In the genomic region with DNA sequence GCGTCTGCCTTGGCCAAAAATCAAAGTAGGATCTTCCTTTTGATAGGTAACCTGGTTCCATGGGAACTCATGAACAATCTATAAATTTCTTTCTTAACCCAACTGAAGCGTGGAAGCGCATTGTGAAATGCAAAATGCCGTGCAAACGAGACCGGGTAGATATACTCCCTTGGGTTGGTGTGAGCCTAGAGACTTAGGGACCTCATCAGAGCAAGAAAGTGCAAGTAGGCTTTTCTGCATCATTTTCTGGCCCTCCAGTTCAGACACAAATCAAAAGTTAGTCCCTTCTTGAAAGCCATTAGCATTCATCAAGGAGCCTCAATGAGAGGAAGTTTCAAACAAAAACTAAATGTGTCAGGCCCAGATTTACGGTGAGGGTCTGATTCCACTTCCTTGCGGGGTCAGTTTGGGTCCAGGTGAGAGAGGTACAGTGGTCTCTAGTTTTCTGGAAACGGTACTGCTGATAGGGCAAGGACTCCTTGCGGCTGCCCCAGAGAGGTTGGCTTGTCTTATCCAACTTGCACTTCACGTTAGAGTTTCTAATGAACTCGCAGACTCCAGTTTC, we compare ENCODE assay signal across 8 cellular contexts. TPM values are rescaled to one million over a fixed set of nuclear protein-coding genes. Genes with fewer than 3 reads are reported as not detected.
DNase-seq lines count a peak whose midpoint lies in the region; ATAC-seq and TF ChIP-seq lines count a peak whose summit lies in the region.

No MANE protein-coding gene starts in this region.

- peaks cover 14% of the 10 kb centered on the region for H3K27me3 ChIP-seq in neutrophil

- no peaks in the 10 kb centered on the region for H3K4me1 Mint-ChIP-seq in mesothelial cell of epicardium

- H3K4me3 ChIP-seq in GM12875 (ENCODE audit: low read depth, low read length) (peak overlapping the region; percentile 48), HFF-Myc (replicated peaks; ENCODE audit: low read depth, low read length) (peak overlapping the region; percentile 85), epithelial cell of esophagus (ENCODE audit: low read length) (peak overlapping the region; percentile 57), neutrophil (ENCODE audit: low read depth in 1 of 2, low read length in 1 of 2) (peak overlapping the region; percentile 58 to 68)

- H3K36me3 ChIP-seq in neutrophil, result no peaks in the 10 kb centered on the region

- no peak overlapping the region for H3K27ac Mint-ChIP-seq in mesothelial cell of epicardium

- no peaks in the 10 kb centered on the region for H3K27me3 Mint-ChIP-seq in mesothelial cell of epicardium (ENCODE audit: low read depth)

- peaks cover 15 to 19% of the 10 kb centered on the region in 2 experiments for H3K4me1 ChIP-seq in neutrophil (ENCODE audit: control insufficient read depth in 1 of 2, insufficient read depth in 1 of 2, low read depth in 1 of 2, low read length in 1 of 2)

- peak overlapping the region; percentile 80 for H3K27ac ChIP-seq in neutrophil

- no peak for TF ChIP-seq CTCF in GM12875 (IDR thresholded peaks at IDR 0.05; ENCODE audit: borderline replicate concordance, insufficient read depth, low read depth, low read length)
- TF ChIP-seq CTCF in HFF-Myc (IDR thresholded peaks at IDR 0.05; ENCODE audit: low read depth, low read length, missing control alignments), result no peak
- no peak for TF ChIP-seq CTCF in epithelial cell of esophagus (IDR thresholded peaks at IDR 0.05; ENCODE audit: insufficient read depth, low read depth, low read length, missing control alignments)
- no peak for TF ChIP-seq CTCF in neutrophil (IDR thresholded peaks at IDR 0.05)
- TF ChIP-seq CTCF in mesothelial cell of epicardium (IDR thresholded peaks at IDR 0.05; ENCODE audit: unreplicated experiment), result no peak

- DNase-seq in HFF-Myc (ENCODE audit: extremely low read depth, low read depth), result no peak
- DNase-seq in NCI-H82 treated with DMSO at 0.1 percent for 48 hours (lab: John Stamatoyannopoulos, UW; ENCODE audit: unreplicated experiment), result peak; percentile 44
- peak; percentile 20 for DNase-seq in epithelial cell of esophagus (ENCODE audit: low read depth)
- DNase-seq in mesothelial cell of epicardium (ENCODE audit: low spot score in 2 of 2, unreplicated experiment in 2 of 2), result no peak
- DNase-seq in NCI-H2029 treated with DMSO at 0.1 percent for 48 hours (lab: John Stamatoyannopoulos, UW), result no peak

- H3K9me3 Mint-ChIP-seq in mesothelial cell of epicardium, result no peaks in the 10 kb centered on the region

- ATAC-seq in GM18861 (IDR thresholded peaks at IDR 0.05; ENCODE audit: unreplicated experiment), result no peak

- H3K9me3 ChIP-seq in neutrophil, result no peaks in the 10 kb centered on the region

- no peaks in the 10 kb centered on the region for H3K36me3 Mint-ChIP-seq in mesothelial cell of epicardium

- H3K4me3 Mint-ChIP-seq in mesothelial cell of epicardium, result no peak overlapping the region

RNA-seq across cellular contexts. Expression of a gene that starts 5.3 kb away (rescaled TPM):
- 14.3 to 15.9 TPM (median 15.1 TPM) in 3 replicates for total RNA-seq in mesothelial cell of epicardium

Comparison
In these comparisons a context has a peak if more than half of its experiments do, and no peak if none do; other contexts are left out.
1. DNase-seq: peak in NCI-H82 treated with DMSO at 0.1 percent for 48 hours (single experiment) and epithelial cell of esophagus (single experiment); none in HFF-Myc (single experiment), mesothelial cell of epicardium (0 of 2) and NCI-H2029 treated with DMSO at 0.1 percent for 48 hours (single experiment).
2. Peak in every context shown above with its lines, with median percentiles within 50 percentile points of each other: H3K4me3 ChIP-seq.